Comparison of ENCODE assay signal across 27 cellular contexts in the genomic region with DNA sequence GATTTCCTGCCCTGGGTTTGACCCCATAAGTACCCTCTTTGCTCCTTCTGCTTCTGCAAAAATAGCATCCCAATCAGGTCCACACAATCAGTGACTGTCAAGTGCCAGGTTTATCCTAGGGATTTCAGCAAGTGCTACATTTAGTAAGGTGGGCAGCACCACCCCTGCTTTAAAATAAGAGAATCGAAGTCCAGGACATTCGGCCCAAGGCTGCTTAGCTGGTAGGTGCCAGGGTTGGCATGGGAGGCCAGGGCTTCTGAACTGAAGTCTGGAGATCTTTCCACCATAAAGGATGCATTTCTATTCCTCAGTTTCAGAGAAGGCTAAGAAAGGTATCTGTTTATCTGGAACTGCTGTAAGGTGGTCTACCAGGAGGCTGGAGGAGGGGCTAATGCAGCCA.
"Had no signal": no experiment of that assay in that cellular context is flagged by ENCODE, and none has a peak within 500 bp of the region (broad histone marks: within the 10 kb centered on the region; RNA-seq: fewer than 3 reads in every experiment).

No MANE protein-coding gene starts in this region.

- H3K79me2 ChIP-seq: parathyroid adenoma had no signal

- H3K27me3 Mint-ChIP-seq: memory B cell had no signal

- ATAC-seq: esophagus mucosa; foreskin keratinocyte; gastroesophageal sphincter; heart right ventricle; left ventricle myocardium superior; lower lobe of right lung; mucosa of descending colon; natural killer cell treated with Interleukin-12 subunit alpha and Interleukin-12 subunit beta and Interleukin-15 and Interleukin-18, amount 100 ng/mL, for 72 hours; right cardiac atrium; stimulated activated effector memory CD8-positive, alpha-beta T cell treated with anti-CD3 and anti-CD28 coated beads, Interleukin-12 subunit alpha, Interleukin-12 subunit beta, amount 100 ng/mL, for 72 hours had no signal

- H2AFZ ChIP-seq: neural progenitor cell, parathyroid adenoma had no signal

- H3K36me3 ChIP-seq: gastroesophageal sphincter, heart right ventricle, lower lobe of right lung, neural progenitor cell, prostate gland, sigmoid colon, stomach, thyroid gland, vagina had no signal

- DNase-seq: cortex of kidney; foreskin keratinocyte; heart right ventricle; hypothalamus; left ventricle myocardium superior; lower lobe of right lung; mucosa of descending colon; naive B cell; right cardiac atrium; sigmoid colon; stimulated activated CD4-positive, alpha-beta T cell treated with anti-CD3 and anti-CD28 coated beads, Interleukin-2, amount 100 ng/mL, for 24 hours; stimulated activated CD4-positive, alpha-beta T cell treated with anti-CD3 and anti-CD28 coated beads, Interleukin-4, amount 100 ng/mL, for 24 hours; stimulated activated naive CD4-positive, alpha-beta T cell treated with Interleukin-2 at 50 U/mL for 16 hours; stomach; thyroid gland; trophoblast cell had no signal

- H3K4me1 ChIP-seq: foreskin keratinocyte, gastroesophageal sphincter, lower lobe of right lung, neural progenitor cell, parathyroid adenoma, prostate gland, sigmoid colon, stomach had no signal

- H3K4me2 ChIP-seq: neural progenitor cell had no signal

- H3K4me3 Mint-ChIP-seq: memory B cell; mesothelial cell of epicardium; naive B cell; natural killer cell treated with Interleukin-12 subunit alpha and Interleukin-12 subunit beta and Interleukin-15 and Interleukin-18, amount 100 ng/mL, for 72 hours; neural progenitor cell; stimulated activated effector memory CD8-positive, alpha-beta T cell treated with anti-CD3 and anti-CD28 coated beads, Interleukin-12 subunit alpha, Interleukin-12 subunit beta, amount 100 ng/mL, for 72 hours had no signal

- H3K36me3 Mint-ChIP-seq: memory B cell; mesothelial cell of epicardium; natural killer cell treated with Interleukin-12 subunit alpha and Interleukin-12 subunit beta and Interleukin-15 and Interleukin-18, amount 100 ng/mL, for 72 hours; neural progenitor cell; stimulated activated effector memory CD8-positive, alpha-beta T cell treated with anti-CD3 and anti-CD28 coated beads, Interleukin-12 subunit alpha, Interleukin-12 subunit beta, amount 100 ng/mL, for 72 hours had no signal

- H3K27ac Mint-ChIP-seq: memory B cell; naive B cell; natural killer cell treated with Interleukin-12 subunit alpha and Interleukin-12 subunit beta and Interleukin-15 and Interleukin-18, amount 100 ng/mL, for 72 hours; neural progenitor cell; stimulated activated effector memory CD8-positive, alpha-beta T cell treated with anti-CD3 and anti-CD28 coated beads, Interleukin-12 subunit alpha, Interleukin-12 subunit beta, amount 100 ng/mL, for 72 hours had no signal

- H3K4me3 ChIP-seq: gastroesophageal sphincter, heart right ventricle, lower lobe of right lung, mucosa of descending colon, neural progenitor cell, prostate gland, sigmoid colon, stomach, thyroid gland, vagina had no signal

- H3K4me1 Mint-ChIP-seq: memory B cell; naive B cell; neural progenitor cell; stimulated activated effector memory CD8-positive, alpha-beta T cell treated with anti-CD3 and anti-CD28 coated beads, Interleukin-12 subunit alpha, Interleukin-12 subunit beta, amount 100 ng/mL, for 72 hours had no signal

- H3K27ac ChIP-seq: epithelial cell of prostate, foreskin keratinocyte, gastroesophageal sphincter, heart right ventricle, lower lobe of right lung, neural progenitor cell, parathyroid adenoma, prostate gland, sigmoid colon, stomach, thyroid gland had no signal

- H3K9me3 Mint-ChIP-seq: mesothelial cell of epicardium; natural killer cell treated with Interleukin-12 subunit alpha and Interleukin-12 subunit beta and Interleukin-15 and Interleukin-18, amount 100 ng/mL, for 72 hours; neural progenitor cell; stimulated activated effector memory CD8-positive, alpha-beta T cell treated with anti-CD3 and anti-CD28 coated beads, Interleukin-12 subunit alpha, Interleukin-12 subunit beta, amount 100 ng/mL, for 72 hours had no signal

- H3K27me3 ChIP-seq: foreskin keratinocyte, gastroesophageal sphincter, neural progenitor cell, sigmoid colon, thyroid gland, vagina had no signal

- H3K9me3 ChIP-seq: gastroesophageal sphincter, heart right ventricle, lower lobe of right lung, mucosa of descending colon, prostate gland, sigmoid colon, stomach, thyroid gland, vagina had no signal
